1 cellular context compared by ENCODE assay signal in genomic region chr19:48646192-48646911, GRCh38.
A peak's percentile ranks its signal among the peaks of the same experiment; 100 is the strongest.
TF ChIP-seq lines count a peak whose summit lies in the region.

No MANE protein-coding gene starts in this region.

TF ChIP-seq in HepG2, 621 proteins besides CTCF, POLR2A, EP300 and RAD21 (continued from another document and continues in another):
- TF ChIP-seq ZNF383 (CRISPR knock-in tag; IDR thresholded peaks at IDR 0.05; ENCODE audit: borderline replicate concordance), result no peak
- no peak for TF ChIP-seq ZNF550 (CRISPR knock-in tag; IDR thresholded peaks at IDR 0.05; ENCODE audit: borderline replicate concordance)
- TF ChIP-seq TAF1 (CRISPR knock-in tag; IDR thresholded peaks at IDR 0.05), result no peak
- no peak for TF ChIP-seq ZNF589 (CRISPR knock-in tag; conservative IDR thresholded peaks at IDR 0.05)
- no peak for TF ChIP-seq SP1 (IDR thresholded peaks at IDR 0.05)
- TF ChIP-seq SP1 (CRISPR knock-in tag; IDR thresholded peaks at IDR 0.05), result peak; percentile 80
- no peak for TF ChIP-seq NR2F6 (IDR thresholded peaks at IDR 0.05)
- peak; percentile 35; the same call in 1 of the 2 replicates for TF ChIP-seq NR2F6 (CRISPR knock-in tag; IDR thresholded peaks at IDR 0.05)
- no peak for TF ChIP-seq ZNF749 (CRISPR knock-in tag; IDR thresholded peaks at IDR 0.05; ENCODE audit: borderline replicate concordance)
- TF ChIP-seq ZNF713 (CRISPR knock-in tag; IDR thresholded peaks at IDR 0.05), result no peak
- TF ChIP-seq ZFP1 (CRISPR knock-in tag; IDR thresholded peaks at IDR 0.05), result no peak
- TF ChIP-seq ZNF703 (CRISPR knock-in tag; IDR thresholded peaks at IDR 0.05; ENCODE audit: borderline replicate concordance), result no peak
- no peak for TF ChIP-seq ZFP37 (CRISPR knock-in tag; IDR thresholded peaks at IDR 0.05; ENCODE audit: borderline replicate concordance)
- TF ChIP-seq MAF1 (CRISPR knock-in tag; IDR thresholded peaks at IDR 0.05; ENCODE audit: borderline replicate concordance), result no peak
- no peak for TF ChIP-seq HCFC1 (IDR thresholded peaks at IDR 0.05; ENCODE audit: low read depth, low read length)
- no peak for TF ChIP-seq RFX5 (IDR thresholded peaks at IDR 0.05; ENCODE audit: low read depth, low read length)
- TF ChIP-seq ZNF343 (CRISPR knock-in tag; IDR thresholded peaks at IDR 0.05), result no peak
- TF ChIP-seq ZNF225 (CRISPR knock-in tag; IDR thresholded peaks at IDR 0.05), result no peak
- TF ChIP-seq MYPOP (CRISPR knock-in tag; IDR thresholded peaks at IDR 0.05), result no peak
- TF ChIP-seq ZNF24 (IDR thresholded peaks at IDR 0.05), result no peak
- no peak; the same call in 1 of the 2 replicates for TF ChIP-seq ARHGAP35 (CRISPR knock-in tag; IDR thresholded peaks at IDR 0.05; ENCODE audit: borderline replicate concordance)
- TF ChIP-seq ZNF407 (CRISPR knock-in tag; IDR thresholded peaks at IDR 0.05; ENCODE audit: not compliant biosample characterization), result no peak
- TF ChIP-seq U2AF1 (optimal IDR thresholded peaks at IDR 0.05; ENCODE audit: low read depth, low read length), result no peak
- no peak for TF ChIP-seq LCORL (IDR thresholded peaks at IDR 0.05)
- TF ChIP-seq LCORL (CRISPR knock-in tag; IDR thresholded peaks at IDR 0.05), result no peak
- TF ChIP-seq ZNF121 (CRISPR knock-in tag; IDR thresholded peaks at IDR 0.05), result no peak
- TF ChIP-seq IRX3 (CRISPR knock-in tag; IDR thresholded peaks at IDR 0.05; ENCODE audit: borderline replicate concordance, low read depth), result no peak
- TF ChIP-seq HBP1 (CRISPR knock-in tag; IDR thresholded peaks at IDR 0.05; ENCODE audit: low read depth), result 0 out of 2 replicates have a peak, but pooled peaks have one; percentile 60
- no peak for TF ChIP-seq ZNF546 (CRISPR knock-in tag; conservative IDR thresholded peaks at IDR 0.05)
- TF ChIP-seq ZBTB43 (CRISPR knock-in tag; conservative IDR thresholded peaks at IDR 0.05), result no peak
- TF ChIP-seq SP4 (CRISPR knock-in tag; IDR thresholded peaks at IDR 0.05), result peak; percentile 66
- no peak for TF ChIP-seq ZNF724P (CRISPR knock-in tag; IDR thresholded peaks at IDR 0.05; ENCODE audit: borderline replicate concordance)
- no peak for TF ChIP-seq ZNF879 (CRISPR knock-in tag; IDR thresholded peaks at IDR 0.05)
- no peak for TF ChIP-seq ZNF337 (CRISPR knock-in tag; IDR thresholded peaks at IDR 0.05; ENCODE audit: borderline replicate concordance, low read depth)
- no peak for TF ChIP-seq ZBTB7B (CRISPR knock-in tag; IDR thresholded peaks at IDR 0.05)
- TF ChIP-seq MYC (CRISPR knock-in tag; IDR thresholded peaks at IDR 0.05; ENCODE audit: borderline replicate concordance), result no peak
- no peak for TF ChIP-seq SRY (CRISPR knock-in tag; IDR thresholded peaks at IDR 0.05)
- TF ChIP-seq ZNF747 (CRISPR knock-in tag; IDR thresholded peaks at IDR 0.05; ENCODE audit: borderline replicate concordance), result no peak
- TF ChIP-seq HMGXB4 (CRISPR knock-in tag; IDR thresholded peaks at IDR 0.05; ENCODE audit: borderline replicate concordance in 1 of 2, low read depth in 1 of 2), result peak; percentile 53 to 70; a peak in 1 of 4 replicates
- TF ChIP-seq MBNL3 (CRISPR knock-in tag; conservative IDR thresholded peaks at IDR 0.05), result no peak
- TF ChIP-seq RBFOX2 (IDR thresholded peaks at IDR 0.05; ENCODE audit: low read depth, low read length), result no peak
- TF ChIP-seq PLRG1 (conservative IDR thresholded peaks at IDR 0.05), result no peak
- TF ChIP-seq ZNF260 (CRISPR knock-in tag; IDR thresholded peaks at IDR 0.05; ENCODE audit: borderline replicate concordance, low read depth), result no peak
- TF ChIP-seq ZNF292 (CRISPR knock-in tag; IDR thresholded peaks at IDR 0.05; ENCODE audit: borderline replicate concordance, low read depth), result no peak
- no peak for TF ChIP-seq ZMYM2 (CRISPR knock-in tag; IDR thresholded peaks at IDR 0.05)
- no peak for TF ChIP-seq ZNF777 (CRISPR knock-in tag; IDR thresholded peaks at IDR 0.05)
- TF ChIP-seq ZBTB44 (CRISPR knock-in tag; IDR thresholded peaks at IDR 0.05), result no peak
- peak; percentile 43 for TF ChIP-seq PHF5A (CRISPR knock-in tag; IDR thresholded peaks at IDR 0.05; ENCODE audit: low read depth, unreplicated experiment)
- TF ChIP-seq KAT2B (IDR thresholded peaks at IDR 0.05; ENCODE audit: borderline replicate concordance, low read depth, low read length), result no peak
- TF ChIP-seq BHLHE40 (IDR thresholded peaks at IDR 0.05; ENCODE audit: low read length), result no peak
- no peak for TF ChIP-seq NR2C2 (CRISPR knock-in tag; IDR thresholded peaks at IDR 0.05; ENCODE audit: borderline replicate concordance)
- no peak for TF ChIP-seq ZNF720 (CRISPR knock-in tag; IDR thresholded peaks at IDR 0.05)
- TF ChIP-seq HMGXB3 (CRISPR knock-in tag; IDR thresholded peaks at IDR 0.05; ENCODE audit: borderline replicate concordance), result no peak
